Comparison of ENCODE assay signal across 24 cellular contexts in genomic region chr1:150479927-150480352, GRCh38. TPM values are rescaled to one million over a fixed set of nuclear protein-coding genes. Genes with fewer than 3 reads are reported as not detected.
DNase-seq lines count a peak whose midpoint lies in the region; ATAC-seq lines count a peak whose summit lies in the region.
"Had no signal": no experiment of that assay in that cellular context is flagged by ENCODE, and none has a peak within 500 bp of the region (broad histone marks: within the 10 kb centered on the region; RNA-seq: fewer than 3 reads in every experiment).

No MANE protein-coding gene starts in this region.

- H3K27me3 Mint-ChIP-seq in CD4-positive, alpha-beta memory T cell: no peaks in the 10 kb centered on the region
- no peaks in the 10 kb centered on the region for H3K27me3 Mint-ChIP-seq in IgD-negative memory B cell
- H3K27me3 Mint-ChIP-seq in naive thymus-derived CD8-positive, alpha-beta T cell: no peaks in the 10 kb centered on the region

- H3K27me3 ChIP-seq in CD4-positive, alpha-beta memory T cell (ENCODE audit: insufficient read depth, low read length): no peaks in the 10 kb centered on the region
- H3K27me3 ChIP-seq: BE2C, MG63 had no signal

- CTCF ChIA-PET in CD4-positive, alpha-beta memory T cell (lab: Charles Lee; ENCODE audit: partially characterized antibody): no interaction called here

- H3K9me3 Mint-ChIP-seq in CD4-positive, alpha-beta memory T cell: no peaks in the 10 kb centered on the region
- H3K9me3 Mint-ChIP-seq in IgD-negative memory B cell: no peaks in the 10 kb centered on the region
- H3K9me3 Mint-ChIP-seq in naive thymus-derived CD8-positive, alpha-beta T cell: no peaks in the 10 kb centered on the region
- H3K9me3 Mint-ChIP-seq: CD4-positive, CD25-positive, alpha-beta regulatory T cell had no signal

- intact Hi-C loops in CD4-positive, alpha-beta memory T cell (cut with micrococcal nuclease): loop anchor here (10.0 kb wide), 1 partner anchor 115 kb away; the partner anchor contains the start of gene RPRD2

- no peak overlapping the region for H3K27ac ChIP-seq in CD4-positive, alpha-beta memory T cell (ENCODE audit: low read depth, low read length)
- H3K27ac ChIP-seq in epithelial cell of prostate: peak overlapping the region; percentile 99
- H3K27ac ChIP-seq: SK-N-MC had no signal

- no peak for ATAC-seq in naive thymus-derived CD8-positive, alpha-beta T cell
- ATAC-seq in HG03460 (IDR thresholded peaks at IDR 0.05; ENCODE audit: unreplicated experiment) (no peak), GM21390 (IDR thresholded peaks at IDR 0.05; ENCODE audit: unreplicated experiment) (no peak), HG03342 (IDR thresholded peaks at IDR 0.05; ENCODE audit: unreplicated experiment) (no peak)
- ATAC-seq: GM12878, HCT116 had no signal

- H3K4me3 ChIP-seq in CD4-positive, alpha-beta memory T cell (ENCODE audit: low read length in 2 of 2): no peak overlapping the region
- H3K4me3 ChIP-seq: GM12878, MG63, SK-N-MC had no signal

- H3K4me1 Mint-ChIP-seq in CD4-positive, alpha-beta memory T cell: peaks cover 0 to 5% (median 0%) of the 10 kb centered on the region in 4 donors
- peaks cover 3 to 8% (median 4%) of the 10 kb centered on the region in 3 donors for H3K4me1 Mint-ChIP-seq in IgD-negative memory B cell
- H3K4me1 Mint-ChIP-seq in naive thymus-derived CD8-positive, alpha-beta T cell: peaks cover 5 to 17% (median 9%) of the 10 kb centered on the region in 4 donors

- H3K27ac Mint-ChIP-seq in CD4-positive, alpha-beta memory T cell: peak overlapping the region in 4 of 7 donors; percentile 22 to 62 (median 44)
- peak overlapping the region in 2 of 3 donors; percentile 0 to 26 for H3K27ac Mint-ChIP-seq in IgD-negative memory B cell
- H3K27ac Mint-ChIP-seq in naive thymus-derived CD8-positive, alpha-beta T cell: peak overlapping the region in 6 of 10 donors; percentile 13 to 75 (median 49)

- no peaks in the 10 kb centered on the region for H3K9me3 ChIP-seq in CD4-positive, alpha-beta memory T cell (ENCODE audit: control insufficient read depth in 1 of 2, low read length in 2 of 2)
- H3K9me3 ChIP-seq: BE2C had no signal

- no peaks in the 10 kb centered on the region for H3K36me3 ChIP-seq in CD4-positive, alpha-beta memory T cell (ENCODE audit: insufficient read depth, low read length)
- H3K36me3 ChIP-seq: BE2C, MG63 had no signal

- no peaks in the 10 kb centered on the region for H3K36me3 Mint-ChIP-seq in CD4-positive, alpha-beta memory T cell
- no peaks in the 10 kb centered on the region for H3K36me3 Mint-ChIP-seq in IgD-negative memory B cell
- H3K36me3 Mint-ChIP-seq in naive thymus-derived CD8-positive, alpha-beta T cell: peaks cover 0 to 2% (median 0%) of the 10 kb centered on the region in 3 donors
- H3K36me3 Mint-ChIP-seq: CD4-positive, CD25-positive, alpha-beta regulatory T cell had no signal

- no peaks in the 10 kb centered on the region for H3K4me1 ChIP-seq in CD4-positive, alpha-beta memory T cell (ENCODE audit: insufficient read depth, low read length)
- H3K4me1 ChIP-seq: BE2C had no signal

- DNase-seq in CD4-positive, alpha-beta memory T cell: no peak
- no peak for DNase-seq in epithelial cell of prostate (ENCODE audit: low read depth, low spot score)
- no peak for DNase-seq in naive thymus-derived CD8-positive, alpha-beta T cell
- DNase-seq in activated naive CD4-positive, alpha-beta T cell treated with anti-CD3 and anti-CD28 coated beads, Interleukin-2, amount 50 U/mL, for 16 hours: no peak
- DNase-seq: BE2C; Calu3; CD4-positive, CD25-positive, alpha-beta regulatory T cell; EL; GOT3; Karpas-422; MG63; NCI-H1105 treated with DMSO at 0.1 percent for 48 hours; NCI-H1694 treated with DMSO at 0.1 percent for 48 hours; NCI-H510A; NCI-H82; OCI-M1; SHP77 had no signal

- H3K4me3 Mint-ChIP-seq in CD4-positive, alpha-beta memory T cell: no peak overlapping the region
- H3K4me3 Mint-ChIP-seq in IgD-negative memory B cell: no peak overlapping the region
- no peak overlapping the region for H3K4me3 Mint-ChIP-seq in naive thymus-derived CD8-positive, alpha-beta T cell
- H3K4me3 Mint-ChIP-seq: CD4-positive, CD25-positive, alpha-beta regulatory T cell had no signal

- POLR2A ChIA-PET in CD4-positive, alpha-beta memory T cell (lab: Charles Lee; ENCODE audit: partially characterized antibody): interaction anchor here (0.6 to 0.9 kb wide), 2 partner anchors 28 to 37 kb away, joined by 3 to 4 read pairs; partner anchors contain the start of gene ECM1
- POLR2A ChIA-PET in naive thymus-derived CD8-positive, alpha-beta T cell (lab: Charles Lee): interaction anchor here (0.7 kb wide), 1 partner anchor 268 kb away, joined by 3 read pairs; no protein-coding TSS in a partner anchor

RNA-seq across cellular contexts. Expression of gene TARS2, which starts 7.3 kb away (rescaled TPM):
- total RNA-seq in CD4-positive, alpha-beta memory T cell: 10 to 100 TPM; 32.3 to 35.4 TPM
- 10 to 100 TPM; 23.5 to 26.4 TPM for polyA plus RNA-seq in CD4-positive, alpha-beta memory T cell
- 37.4 TPM for polyA plus RNA-seq in IgD-negative memory B cell
- total RNA-seq in naive thymus-derived CD8-positive, alpha-beta T cell: 10 to 100 TPM; 34.8 to 41.8 TPM
- 10 to 100 TPM; 23.9 to 37.2 (median 30.6) TPM for polyA plus RNA-seq in naive thymus-derived CD8-positive, alpha-beta T cell

RNA-seq across cellular contexts. Expression of gene ECM1, which starts 28.0 kb away (rescaled TPM):
- 1 to 10 TPM; 1.9 to 2.0 TPM for total RNA-seq in CD4-positive, alpha-beta memory T cell
- not detected for polyA plus RNA-seq in CD4-positive, alpha-beta memory T cell
- 0.11 TPM for polyA plus RNA-seq in IgD-negative memory B cell
- total RNA-seq in naive thymus-derived CD8-positive, alpha-beta T cell: 1 to 10 TPM; 1.5 to 1.6 TPM
- polyA plus RNA-seq in naive thymus-derived CD8-positive, alpha-beta T cell: under 1 TPM in 1 of 3 donors, not detected in 2; 0.17 TPM

RNA-seq across cellular contexts. Expression of gene FALEC, which starts 35.6 kb away (rescaled TPM):
- total RNA-seq in CD4-positive, alpha-beta memory T cell: under 1 TPM in 1 of 2 experiments, not detected in 1; 0.64 TPM
- 1 to 10 TPM in 1 of 2 donors, not detected in 1; 1.1 TPM for polyA plus RNA-seq in CD4-positive, alpha-beta memory T cell
- 1.0 TPM for polyA plus RNA-seq in IgD-negative memory B cell
- 1 to 10 TPM in 1 of 2 experiments, not detected in 1; 1.9 TPM for total RNA-seq in naive thymus-derived CD8-positive, alpha-beta T cell
- polyA plus RNA-seq in naive thymus-derived CD8-positive, alpha-beta T cell: 1 to 10 TPM in 1 of 3 donors, under 1 TPM in 1, not detected in 1; 0.38 to 1.3 TPM
- total RNA-seq: CD4-positive, CD25-positive, alpha-beta regulatory T cell had no signal
